ENCODE assay signal across 31 cellular contexts in genomic region chr5:130724658-130725057, GRCh38.
"Had no signal": no experiment of that assay in that cellular context is flagged by ENCODE, and none has a peak within 500 bp of the region (broad histone marks: within the 10 kb centered on the region; RNA-seq: fewer than 3 reads in every experiment).

No MANE protein-coding gene starts in this region.

- H3K27ac ChIP-seq: brain microvascular endothelial cell, PC-9, VCaP had no signal

- H3K4me3 ChIP-seq: MG63, PC-9 had no signal

- ATAC-seq: activated CD8-positive, alpha-beta memory T cell treated with anti-CD3 and anti-CD28 coated beads, Interleukin-2, amount 10 ng/mL, durations not matched to agents 7 days and 5 days; activated naive CD8-positive, alpha-beta T cell treated with anti-CD3 and anti-CD28 coated beads, Interleukin-2, amount 50 U/mL, for 24 hours had no signal

- FAIRE-seq: RCC 7860 had no signal

- H3K27me3 ChIP-seq: brain microvascular endothelial cell, MG63 had no signal

- H3K36me3 ChIP-seq: brain microvascular endothelial cell, MG63 had no signal

- H3K9me3 ChIP-seq: MG63 had no signal

- H2AFZ ChIP-seq: PC-9 had no signal

- H3K4me2 ChIP-seq: PC-9 had no signal

- DNase-seq: activated B cell treated with CpG ODN at 0.5 μM for 24 hours; activated CD4-positive, alpha-beta memory T cell treated with anti-CD3 and anti-CD28 coated beads, Interleukin-2, amount 10 ng/mL, durations not matched to agents 7 days and 5 days; activated CD4-positive, alpha-beta T cell treated with anti-CD3 and anti-CD28 coated beads for 4 hours; activated CD4-positive, alpha-beta T cell treated with anti-CD3 and anti-CD28 coated beads, Interleukin-2, amount 50 U/mL, for 1 hour; activated CD4-positive, CD25-positive, alpha-beta regulatory T cell treated with anti-CD3 and anti-CD28 coated beads, Interleukin-2, amount 50 U/mL, for 72 hours; activated CD8-positive, alpha-beta memory T cell treated with anti-CD3 and anti-CD28 coated beads for 24 hours; activated CD8-positive, alpha-beta memory T cell treated with anti-CD3 and anti-CD28 coated beads, Interleukin-2, amount 10 ng/mL, durations not matched to agents 7 days and 5 days; activated CD8-positive, alpha-beta memory T cell treated with anti-CD3 and anti-CD28 coated beads, Interleukin-2, amount 50 U/mL, for 48 hours; activated effector memory CD4-positive, alpha-beta T cell treated with Interleukin-2 at 50 U/mL for 16 hours; activated naive CD4-positive, alpha-beta T cell treated with anti-CD3 and anti-CD28 coated beads, Interleukin-2, amount 10 ng/mL, durations not matched to agents 7 days and 5 days; activated naive CD8-positive, alpha-beta T cell treated with anti-CD3 and anti-CD28 coated beads, Interleukin-2, amount 50 U/mL, for 24 hours; activated T-cell treated with anti-CD3 and anti-CD28 coated beads, Interleukin-2, amount 50 U/mL, for 48 hours; anterior cingulate cortex; brain microvascular endothelial cell; MG63; MV-4-11; NCI-H1092; NCI-H1436 treated with DMSO at 0.1 percent for 48 hours; NCI-H1694 treated with DMSO at 0.1 percent for 48 hours; NCI-H2029; NCI-H345; NCI-H524 treated with DMSO at 0.1 percent for 48 hours; NK-92 treated with Interleukin-12 subunit alpha and Interleukin-12 subunit beta, amount 100 ng/mL, for 24 hours; PC-9; Right ventricle myocardium superior; SW 1271; T-helper 1 cell; T-helper 2 cell; T-helper 9 cell had no signal
